In the genomic region with DNA sequence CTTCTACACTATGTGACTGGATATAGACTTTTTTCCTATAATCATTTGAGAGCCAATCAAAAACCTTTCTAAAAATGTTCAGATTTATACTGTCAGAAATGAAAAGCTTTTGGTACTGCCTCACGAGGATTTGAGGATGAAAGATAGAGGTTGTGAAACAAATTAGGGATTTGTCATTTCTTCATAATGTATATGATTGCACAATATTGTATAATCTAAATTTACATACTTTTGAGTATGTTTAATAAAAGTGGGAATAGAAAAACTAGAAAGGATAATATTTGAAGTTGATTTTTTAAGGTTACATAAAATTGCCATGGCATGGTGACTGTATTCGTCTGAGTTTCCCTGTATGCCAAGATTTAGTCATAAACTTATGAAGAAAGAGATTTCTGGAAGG, we compare ENCODE assay signal across 34 cellular contexts. TPM values are rescaled to one million over a fixed set of nuclear protein-coding genes. Genes with fewer than 3 reads are reported as not detected.
"Had no signal": no experiment of that assay in that cellular context is flagged by ENCODE, and none has a peak within 500 bp of the region (broad histone marks: within the 10 kb centered on the region; RNA-seq: fewer than 3 reads in every experiment).

No MANE protein-coding gene starts in this region.

- H3K4me2 ChIP-seq: hepatocyte had no signal

- H3K4me3 Mint-ChIP-seq: activated CD4-positive, alpha-beta memory T cell treated with anti-CD3 and anti-CD28 coated beads for 36 hours; activated CD4-positive, alpha-beta T cell treated with anti-CD3 and anti-CD28 coated beads for 36 hours; activated CD4-positive, alpha-beta T cell treated with anti-CD3 and anti-CD28 coated beads, Interleukin-2, amount 10 ng/mL, durations not matched to agents 24 days and 14 days; activated naive CD4-positive, alpha-beta T cell treated with anti-CD3 and anti-CD28 coated beads, Interleukin-2, amount 10 ng/mL, durations not matched to agents 7 days and 5 days; activated naive CD8-positive, alpha-beta T cell treated with anti-CD3 and anti-CD28 coated beads, Interleukin-2, amount 10 ng/mL, durations not matched to agents 7 days and 5 days; activated T-cell treated with anti-CD3 and anti-CD28 coated beads, Interleukin-2, amount 50 U/mL, for 24 hours; activated T-cell treated with anti-CD3 and anti-CD28 coated beads, Interleukin-2, amount 50 U/mL, for 72 hours; central memory CD8-positive, alpha-beta T cell had no signal

- ATAC-seq: activated CD4-positive, alpha-beta T cell treated with anti-CD3 and anti-CD28 coated beads for 36 hours; activated naive CD4-positive, alpha-beta T cell treated with anti-CD3 and anti-CD28 coated beads, Interleukin-2, amount 50 U/mL, for 72 hours; activated T-cell treated with anti-CD3 and anti-CD28 coated beads, Interleukin-2, amount 50 U/mL, for 72 hours; gastroesophageal sphincter; heart right ventricle had no signal

- H3K27me3 ChIP-seq: brain microvascular endothelial cell, esophagus squamous epithelium, gastroesophageal sphincter, heart right ventricle, hepatocyte had no signal

- H2AFZ ChIP-seq: hepatocyte had no signal

- H3K4me1 Mint-ChIP-seq: activated CD4-positive, alpha-beta T cell treated with anti-CD3 and anti-CD28 coated beads for 36 hours; activated CD4-positive, alpha-beta T cell treated with anti-CD3 and anti-CD28 coated beads, Interleukin-2, amount 10 ng/mL, durations not matched to agents 24 days and 14 days; activated naive CD8-positive, alpha-beta T cell treated with anti-CD3 and anti-CD28 coated beads, Interleukin-2, amount 10 ng/mL, durations not matched to agents 7 days and 5 days; central memory CD8-positive, alpha-beta T cell had no signal

- H3K27ac Mint-ChIP-seq: activated CD4-positive, alpha-beta memory T cell treated with anti-CD3 and anti-CD28 coated beads for 36 hours; activated CD4-positive, alpha-beta T cell treated with anti-CD3 and anti-CD28 coated beads for 36 hours; activated CD4-positive, alpha-beta T cell treated with anti-CD3 and anti-CD28 coated beads, Interleukin-2, amount 10 ng/mL, durations not matched to agents 24 days and 14 days; activated naive CD4-positive, alpha-beta T cell treated with anti-CD3 and anti-CD28 coated beads, Interleukin-2, amount 10 ng/mL, durations not matched to agents 7 days and 5 days; activated naive CD4-positive, alpha-beta T cell treated with anti-CD3 and anti-CD28 coated beads, Interleukin-2, amount 50 U/mL, for 72 hours; activated naive CD8-positive, alpha-beta T cell treated with anti-CD3 and anti-CD28 coated beads, Interleukin-2, amount 10 ng/mL, durations not matched to agents 7 days and 5 days; activated T-cell treated with anti-CD3 and anti-CD28 coated beads, Interleukin-2, amount 50 U/mL, for 24 hours; activated T-cell treated with anti-CD3 and anti-CD28 coated beads, Interleukin-2, amount 50 U/mL, for 72 hours had no signal

- H3K27ac ChIP-seq: brain microvascular endothelial cell, epithelial cell of prostate, esophagus squamous epithelium, gastroesophageal sphincter, hepatocyte had no signal

- H3K4me3 ChIP-seq: esophagus squamous epithelium, gastroesophageal sphincter, heart right ventricle, hepatocyte had no signal

- FAIRE-seq: astrocyte, bronchial epithelial cell, colon, endometrium, endothelial cell of umbilical vein had no signal

- H3K79me2 ChIP-seq: hepatocyte had no signal

- H3K4me1 ChIP-seq: esophagus squamous epithelium, gastroesophageal sphincter had no signal

- DNase-seq: activated CD4-positive, alpha-beta memory T cell treated with anti-CD3 and anti-CD28 coated beads for 36 hours; activated CD4-positive, alpha-beta T cell treated with anti-CD3 and anti-CD28 coated beads for 36 hours; activated CD4-positive, alpha-beta T cell treated with anti-CD3 and anti-CD28 coated beads, Interleukin-2, amount 10 ng/mL, durations not matched to agents 24 days and 14 days; activated CD4-positive, CD25-positive, alpha-beta regulatory T cell; activated CD4-positive, CD25-positive, alpha-beta regulatory T cell treated with anti-CD3 and anti-CD28 coated beads, Interleukin-2, amount 50 U/mL, for 72 hours; activated CD8-positive, alpha-beta memory T cell treated with anti-CD3 and anti-CD28 coated beads, Interleukin-2, amount 50 U/mL, for 48 hours; activated gamma-delta T cell; activated naive CD4-positive, alpha-beta T cell; activated naive CD4-positive, alpha-beta T cell treated with anti-CD3 and anti-CD28 coated beads, Interleukin-2, amount 10 ng/mL, durations not matched to agents 7 days and 5 days; activated naive CD8-positive, alpha-beta T cell treated with anti-CD3 and anti-CD28 coated beads, Interleukin-2, amount 10 ng/mL, durations not matched to agents 7 days and 5 days; activated T-cell treated with anti-CD3 and anti-CD28 coated beads for 4 hours; activated T-cell treated with anti-CD3 and anti-CD28 coated beads, Interleukin-2, amount 50 U/mL, for 24 hours; activated T-cell treated with anti-CD3 and anti-CD28 coated beads, Interleukin-2, amount 50 U/mL, for 72 hours; amniotic stem cell; anterior cingulate cortex; brain microvascular endothelial cell; cortex of kidney; effector CD8-positive, alpha-beta T cell; esophagus squamous epithelium; foreskin melanocyte; heart right ventricle; T-helper 2 cell had no signal

- H3K36me3 ChIP-seq: brain microvascular endothelial cell, esophagus squamous epithelium, gastroesophageal sphincter, heart right ventricle had no signal

- H3K27me3 Mint-ChIP-seq: activated CD4-positive, alpha-beta memory T cell treated with anti-CD3 and anti-CD28 coated beads for 36 hours; activated CD4-positive, alpha-beta T cell treated with anti-CD3 and anti-CD28 coated beads for 36 hours; activated naive CD4-positive, alpha-beta T cell treated with anti-CD3 and anti-CD28 coated beads, Interleukin-2, amount 10 ng/mL, durations not matched to agents 7 days and 5 days; activated naive CD8-positive, alpha-beta T cell treated with anti-CD3 and anti-CD28 coated beads, Interleukin-2, amount 10 ng/mL, durations not matched to agents 7 days and 5 days; activated T-cell treated with anti-CD3 and anti-CD28 coated beads, Interleukin-2, amount 50 U/mL, for 24 hours; central memory CD8-positive, alpha-beta T cell had no signal

- H3K9me3 ChIP-seq: esophagus squamous epithelium had no signal

RNA-seq across cellular contexts. Expression of gene CASP12, which starts 56.3 kb away (rescaled TPM):
- total RNA-seq: activated CD4-positive, alpha-beta memory T cell treated with anti-CD3 and anti-CD28 coated beads for 36 hours; activated CD4-positive, alpha-beta T cell treated with anti-CD3 and anti-CD28 coated beads for 36 hours; activated CD4-positive, alpha-beta T cell treated with anti-CD3 and anti-CD28 coated beads, Interleukin-2, amount 10 ng/mL, durations not matched to agents 24 days and 14 days; activated naive CD4-positive, alpha-beta T cell treated with anti-CD3 and anti-CD28 coated beads, Interleukin-2, amount 50 U/mL, for 72 hours; activated naive CD8-positive, alpha-beta T cell treated with anti-CD3 and anti-CD28 coated beads, Interleukin-2, amount 10 ng/mL, durations not matched to agents 7 days and 5 days; astrocyte; bronchial epithelial cell; chondrocyte had no signal
- polyA plus RNA-seq: fibroblast of lung had no signal
